In genomic region chr12:6769003-6769389, GRCh38 we compare ENCODE assay signal across 8 cellular contexts. TPM values are rescaled to one million over a fixed set of nuclear protein-coding genes. Genes with fewer than 3 reads are reported as not detected.
A peak's percentile ranks its signal among the peaks of the same experiment; 100 is the strongest.
DNase-seq lines count a peak whose midpoint lies in the region; ATAC-seq and TF ChIP-seq lines count a peak whose summit lies in the region.

No MANE protein-coding gene starts in this region.

- dilution Hi-C loops in IMR-90 (cut with HindIII; ENCODE audit: low sequenced_read_pairs, unreplicated experiment) = no loop called here

- no peak overlapping the region for H2BK15ac ChIP-seq in IMR-90 (ENCODE audit: low read depth, low read length)

- CTCF ChIA-PET in AG04449 (lab: Yijun Ruan, JAX) = interaction anchor here (1.6 to 8.7 kb wide), 4 partner anchors 9 to 56 kb away, joined by 4 to 222 read pairs (median 94); partner anchors contain the start of gene MLF2
- CTCF ChIA-PET in IMR-90 (lab: Yijun Ruan, JAX) = interaction anchor here (1.2 to 1.7 kb wide), 2 partner anchors 9 to 15 kb away, joined by 3 to 4 read pairs; no protein-coding TSS in a partner anchor

- peak overlapping the region; percentile 98 for H2AK9ac ChIP-seq in IMR-90 (replicated peaks; ENCODE audit: low read depth, low read length, poor library complexity)

- intact Hi-C loops in IMR-90 (cut with micrococcal nuclease) = loop anchor here (10.0 kb wide), 1 partner anchor 154 kb away; no protein-coding TSS in a partner anchor

- no peak overlapping the region for H2BK20ac ChIP-seq in IMR-90 (ENCODE audit: low read depth, low read length)

- no peaks in the 10 kb centered on the region for H3K27me3 ChIP-seq in IMR-90 (ENCODE audit: control insufficient read depth, insufficient read depth, low read length)
- H3K27me3 ChIP-seq in liver (ENCODE audit: control insufficient read depth in 4 of 4, insufficient read depth in 4 of 4, low read length in 3 of 4) = no peaks in the 10 kb centered on the region
- peaks cover 13% of the 10 kb centered on the region for H3K27me3 ChIP-seq in foreskin keratinocyte

- H3K27ac ChIP-seq in IMR-90 (ENCODE audit: insufficient read depth, low read length) = peak overlapping the region; percentile 79; the same call in 1 of the 2 replicates
- peak overlapping the region; percentile 88 to 93 for H3K27ac ChIP-seq in liver (ENCODE audit: low read depth in 1 of 2, low read length in 2 of 2)
- H3K27ac ChIP-seq in foreskin keratinocyte = no peak overlapping the region

- H4K20me1 ChIP-seq in IMR-90 (ENCODE audit: insufficient read depth, low read length) = peaks cover 35% of the 10 kb centered on the region

- BruUV-seq in IMR-90 (replicated peaks; lab: Mats Ljungman, UMichigan) = no TSS peak

- H3K36me3 ChIP-seq in IMR-90 (ENCODE audit: control insufficient read depth, insufficient read depth, low read length) = peaks cover 17% of the 10 kb centered on the region
- peaks cover 0 to 6% (median 4%) of the 10 kb centered on the region in 4 donors for H3K36me3 ChIP-seq in liver (ENCODE audit: control insufficient read depth in 4 of 4, insufficient read depth in 3 of 4, low read depth in 1 of 4, low read length in 3 of 4)

- ATAC-seq in IMR-90 (ENCODE audit: low read depth) = no peak
- ATAC-seq in activated T-cell treated with anti-CD3 and anti-CD28 coated beads, Interleukin-2, amount 50 U/mL, for 4 hours = no peak
- no peak for ATAC-seq in foreskin keratinocyte
- no peak for ATAC-seq in HG02852 (IDR thresholded peaks at IDR 0.05; ENCODE audit: unreplicated experiment)
- no peak for ATAC-seq in HG03342 (IDR thresholded peaks at IDR 0.05; ENCODE audit: unreplicated experiment)

- H3K9ac ChIP-seq in IMR-90 (ENCODE audit: low read depth, low read length) = peak overlapping the region; percentile 73; the same call in 1 of the 2 replicates
- H3K9ac ChIP-seq in liver (ENCODE audit: low read depth in 1 of 2, low read length in 2 of 2) = peak overlapping the region in 1 of 2 donors; percentile 40

- peak overlapping the region; percentile 80; the same call in 1 of the 2 replicates for H3K14ac ChIP-seq in IMR-90 (replicated peaks; ENCODE audit: low read depth, low read length)

- no peaks in the 10 kb centered on the region for H3K9me3 Mint-ChIP-seq in activated T-cell treated with anti-CD3 and anti-CD28 coated beads, Interleukin-2, amount 50 U/mL, for 4 hours

- peak overlapping the region; percentile 95 for H3K4me2 ChIP-seq in IMR-90 (ENCODE audit: low read depth, low read length)

- H3K4me3 ChIP-seq in AG04449 (ENCODE audit: low read depth, low read length) = peak overlapping the region; percentile 93
- H3K4me3 ChIP-seq in IMR-90 (ENCODE audit: insufficient read depth, low read depth, low read length) = no peak overlapping the region; the same call in 1 of the 2 replicates
- H3K4me3 ChIP-seq in liver (ENCODE audit: low read depth in 1 of 3, low read length in 3 of 3) = peak overlapping the region in 2 of 3 donors; percentile 84 to 86

- POLR2A ChIA-PET in AG04449 (lab: Yijun Ruan, JAX) (interaction anchor here (1.5 kb wide), 1 partner anchor 16 kb away, joined by 8 read pairs; the partner anchor contains the start of gene MLF2), IMR-90 (lab: Charles Lee; ENCODE audit: unreplicated experiment) (interaction anchor here (0.6 kb wide), 1 partner anchor 15 kb away, joined by 3 read pairs; the partner anchor contains the start of gene MLF2)

- H3K9me3 ChIP-seq in IMR-90 (ENCODE audit: control insufficient read depth, insufficient read depth, low read length) = no peaks in the 10 kb centered on the region
- no peaks in the 10 kb centered on the region for H3K9me3 ChIP-seq in liver (ENCODE audit: control insufficient read depth in 4 of 4, low read length in 3 of 4)

- H4K8ac ChIP-seq in IMR-90 (ENCODE audit: low read depth in 2 of 2, low read length in 2 of 2) = no peak overlapping the region; a peak in 1 of 4 replicates

- H3K4me3 Mint-ChIP-seq in activated T-cell treated with anti-CD3 and anti-CD28 coated beads, Interleukin-2, amount 50 U/mL, for 4 hours = no peak overlapping the region

- TF ChIP-seq POLR2A in IMR-90 (IDR thresholded peaks at IDR 0.05; ENCODE audit: low read depth, low read length) = no peak

- H2BK5ac ChIP-seq in IMR-90 (ENCODE audit: low read depth, low read length, poor library complexity, severe bottlenecking) = no peak overlapping the region

- H3K9me1 ChIP-seq in IMR-90 (ENCODE audit: insufficient read depth, low read length) = peaks cover 17% of the 10 kb centered on the region

- DNase-seq in AG04449 (ENCODE audit: low read depth, low spot score) (no peak), IMR-90 (peak; percentile 29), astrocyte of the hippocampus (ENCODE audit: low read depth, low spot score) (peak; percentile 79), foreskin keratinocyte (no peak)
- no peak for DNase-seq in activated T-cell treated with anti-CD3 and anti-CD28 coated beads, Interleukin-2, amount 50 U/mL, for 4 hours

- in situ Hi-C loops in IMR-90 (cut with MboI; ENCODE audit: low sequenced_read_pairs) = no loop called here

- no peak overlapping the region; the same call in 1 of the 2 replicates for H4K91ac ChIP-seq in IMR-90 (ENCODE audit: insufficient read depth, low read depth, low read length)

- H4K5ac ChIP-seq in IMR-90 (ENCODE audit: low read depth, low read length) = no peak overlapping the region

- H3K4me1 ChIP-seq in IMR-90 (ENCODE audit: control insufficient read depth, insufficient read depth, low read length) (peaks cover 22% of the 10 kb centered on the region), liver (ENCODE audit: control insufficient read depth in 4 of 4, insufficient read depth in 4 of 4, low read length in 3 of 4) (peaks cover 14 to 69% (median 41%) of the 10 kb centered on the region in 4 donors), foreskin keratinocyte (peaks cover 14% of the 10 kb centered on the region)

- H3K4ac ChIP-seq in IMR-90 (ENCODE audit: low read depth, low read length) = peak overlapping the region; percentile 54

- peaks cover 15 to 55% of the 10 kb centered on the region in 2 experiments for H3K79me1 ChIP-seq in IMR-90 (ENCODE audit: low read depth in 1 of 2, low read length in 2 of 2)

- H3K4me1 Mint-ChIP-seq in activated T-cell treated with anti-CD3 and anti-CD28 coated beads, Interleukin-2, amount 50 U/mL, for 4 hours (ENCODE audit: low read depth) = peaks cover 55% of the 10 kb centered on the region

- no peak overlapping the region for H3K18ac ChIP-seq in IMR-90 (ENCODE audit: low read depth, low read length)

- TF ChIP-seq CTCF in AG04449 (IDR thresholded peaks at IDR 0.05; ENCODE audit: insufficient read depth, low read length, missing control alignments) (no peak), IMR-90 (conservative IDR thresholded peaks at IDR 0.05; ENCODE audit: low read depth, low read length) (no peak), liver (IDR thresholded peaks at IDR 0.05; ENCODE audit: low read depth, low read length, missing input control) (no peak), foreskin keratinocyte (conservative IDR thresholded peaks at IDR 0.05) (no peak)

- H2AK5ac ChIP-seq in IMR-90 (ENCODE audit: low read depth, low read length) = peak overlapping the region; percentile 78; the same call in 1 of the 2 replicates

- no peak overlapping the region for H2AFZ ChIP-seq in IMR-90 (replicated peaks; ENCODE audit: low read length, poor library complexity)

- TF ChIP-seq RAD21 in IMR-90 (IDR thresholded peaks at IDR 0.05; ENCODE audit: low read length) (no peak), liver (IDR thresholded peaks at IDR 0.05) (no peak)

- peak overlapping the region; percentile 94; the same call in 1 of the 2 replicates for H3K23ac ChIP-seq in IMR-90 (ENCODE audit: low read depth, low read length)

- peaks cover 2% of the 10 kb centered on the region for H3K36me3 Mint-ChIP-seq in activated T-cell treated with anti-CD3 and anti-CD28 coated beads, Interleukin-2, amount 50 U/mL, for 4 hours (ENCODE audit: insufficient read depth)

- no peak overlapping the region for H2BK120ac ChIP-seq in IMR-90 (ENCODE audit: low read depth, low read length)

- no peak overlapping the region for H3K56ac ChIP-seq in IMR-90 (ENCODE audit: extremely low read depth, insufficient read depth, low read length)

- H3K27me3 Mint-ChIP-seq in activated T-cell treated with anti-CD3 and anti-CD28 coated beads, Interleukin-2, amount 50 U/mL, for 4 hours (ENCODE audit: low read depth) = peaks cover 39% of the 10 kb centered on the region

- WGBS in IMR-90 (ENCODE audit: extremely low coverage in 2 of 2, insufficient read length in 1 of 2), 2 experiments = 40% methylated on average over 1 of the region's 6 CpGs; no CpG with 5 or more reads in 1 of the 2 experiments
- WGBS in liver = 43% methylated on average over 6 of the region's 6 CpGs

RNA-seq across cellular contexts. Expression of gene PTMS, which starts 2.8 kb away (rescaled TPM):
- 11.4 and 17.2 TPM in 2 replicates for total RNA-seq in IMR-90 (2012; rRNA removed)
- 275 and 288 TPM in 2 replicates for polyA plus RNA-seq in IMR-90 (2012; rRNA removed)
- 442 and 548 TPM in 2 replicates for polyA plus RNA-seq in IMR-90 (2012; cell fraction: cytosol; rRNA removed)
- polyA plus RNA-seq in IMR-90 (2012; cell fraction: nucleus; rRNA removed; ENCODE audit: low replicate concordance) = 174 and 202 TPM in 2 replicates
- 100 to 1,000 TPM in 1 of 2 donors, 10 to 100 TPM in 1; 26.3 to 106 TPM for total RNA-seq in liver
- polyA plus RNA-seq in liver = 100 to 1,000 TPM; 103 to 261 TPM
- total RNA-seq in activated T-cell treated with anti-CD3 and anti-CD28 coated beads, Interleukin-2, amount 50 U/mL, for 4 hours = 10 to 100 TPM; 26.3 to 32.6 (median 29.4) TPM
- total RNA-seq in foreskin keratinocyte = 119 and 129 TPM in 2 replicates
- 390 and 426 TPM in 2 replicates for polyA plus RNA-seq in foreskin keratinocyte

RNA-seq across cellular contexts. Expression of gene LAG3, which starts 3.3 kb away (rescaled TPM):
- total RNA-seq in IMR-90 (2012; rRNA removed) = not detected in 2 replicates
- 0.41 and 0.66 TPM in 2 replicates for polyA plus RNA-seq in IMR-90 (2012; rRNA removed)
- 0.05 and 0.09 TPM in 2 replicates for polyA plus RNA-seq in IMR-90 (2012; cell fraction: cytosol; rRNA removed)
- 4.4 and 9.6 TPM in 2 replicates for polyA plus RNA-seq in IMR-90 (2012; cell fraction: nucleus; rRNA removed; ENCODE audit: low replicate concordance)
- under 1 TPM; 0.14 to 0.42 TPM for total RNA-seq in liver
- 1 to 10 TPM in 1 of 2 donors, under 1 TPM in 1; 0.53 to 1.2 TPM for polyA plus RNA-seq in liver
- total RNA-seq in activated T-cell treated with anti-CD3 and anti-CD28 coated beads, Interleukin-2, amount 50 U/mL, for 4 hours = 100 to 1,000 TPM in 1 of 3 donors, 10 to 100 TPM in 2; 71.1 to 125 (median 86.4) TPM
- total RNA-seq in foreskin keratinocyte = 0.07 and 0.24 TPM in 2 replicates
- 0.12 and 0.20 TPM in 2 replicates for polyA plus RNA-seq in foreskin keratinocyte

RNA-seq across cellular contexts. Expression of gene MLF2, which starts 16.1 kb away (rescaled TPM):
- 236 and 244 TPM in 2 replicates for total RNA-seq in IMR-90 (2012; rRNA removed)
- polyA plus RNA-seq in IMR-90 (2012; rRNA removed) = 359 and 403 TPM in 2 replicates
- 225 and 535 TPM in 2 replicates for polyA plus RNA-seq in IMR-90 (2012; cell fraction: cytosol; rRNA removed)
- polyA plus RNA-seq in IMR-90 (2012; cell fraction: nucleus; rRNA removed; ENCODE audit: low replicate concordance) = 257 and 322 TPM in 2 replicates
- total RNA-seq in liver = 100 to 1,000 TPM in 1 of 2 donors, 10 to 100 TPM in 1; 59.6 to 131 TPM
- polyA plus RNA-seq in liver = 100 to 1,000 TPM; 194 to 235 TPM
- 100 to 1,000 TPM; 185 to 199 (median 189) TPM for total RNA-seq in activated T-cell treated with anti-CD3 and anti-CD28 coated beads, Interleukin-2, amount 50 U/mL, for 4 hours
- 180 and 181 TPM in 2 replicates for total RNA-seq in foreskin keratinocyte
- 285 and 297 TPM in 2 replicates for polyA plus RNA-seq in foreskin keratinocyte

RNA-seq across cellular contexts. Expression of gene CD4, which starts 20.3 kb away (rescaled TPM):
- total RNA-seq in IMR-90 (2012; rRNA removed) (4.2 and 5.7 TPM in 2 replicates), liver (10 to 100 TPM; 22.5 to 44.8 TPM), foreskin keratinocyte (not detected in 2 replicates)
- polyA plus RNA-seq in IMR-90 (2012; rRNA removed) (15.0 and 15.7 TPM in 2 replicates), liver (10 to 100 TPM; 15.9 to 41.5 TPM), foreskin keratinocyte (0.02 TPM in 1 of 2 replicates, not detected in the other)
- 11.0 and 13.1 TPM in 2 replicates for polyA plus RNA-seq in IMR-90 (2012; cell fraction: cytosol; rRNA removed)
- polyA plus RNA-seq in IMR-90 (2012; cell fraction: nucleus; rRNA removed; ENCODE audit: low replicate concordance) = 10.0 and 11.9 TPM in 2 replicates
- 10 to 100 TPM; 42.0 to 76.9 (median 51.4) TPM for total RNA-seq in activated T-cell treated with anti-CD3 and anti-CD28 coated beads, Interleukin-2, amount 50 U/mL, for 4 hours

RNA-seq across cellular contexts. Expression of gene COPS7A, which starts 45.1 kb away (rescaled TPM):
- 51.4 and 58.8 TPM in 2 replicates for total RNA-seq in IMR-90 (2012; rRNA removed)
- 135 and 138 TPM in 2 replicates for polyA plus RNA-seq in IMR-90 (2012; rRNA removed)
- 142 and 155 TPM in 2 replicates for polyA plus RNA-seq in IMR-90 (2012; cell fraction: cytosol; rRNA removed)
- polyA plus RNA-seq in IMR-90 (2012; cell fraction: nucleus; rRNA removed; ENCODE audit: low replicate concordance) = 205 and 256 TPM in 2 replicates
- total RNA-seq in liver = 10 to 100 TPM; 26.0 to 31.3 TPM
- 10 to 100 TPM; 33.5 to 37.7 TPM for polyA plus RNA-seq in liver
- total RNA-seq in activated T-cell treated with anti-CD3 and anti-CD28 coated beads, Interleukin-2, amount 50 U/mL, for 4 hours = 10 to 100 TPM; 46.5 to 54.4 (median 48.1) TPM
- total RNA-seq in foreskin keratinocyte = 52.0 and 52.7 TPM in 2 replicates
- 53.6 and 60.4 TPM in 2 replicates for polyA plus RNA-seq in foreskin keratinocyte

Comparison
In these comparisons a context has a peak if more than half of its experiments do, and no peak if none do; other contexts are left out.
1. DNase-seq: peak in IMR-90 (single experiment) and astrocyte of the hippocampus (single experiment); none in AG04449 (single experiment), activated T-cell treated with anti-CD3 and anti-CD28 coated beads, Interleukin-2, amount 50 U/mL, for 4 hours (single experiment) and foreskin keratinocyte (0 of 2).
2. RNA of gene LAG3, which starts 3.3 kb away (total RNA-seq): 71.1 to 125 TPM in activated T-cell treated with anti-CD3 and anti-CD28 coated beads, Interleukin-2, amount 50 U/mL, for 4 hours; 0.14 to 0.42 TPM in liver, 0.07 to 0.24 TPM in foreskin keratinocyte and not detected in IMR-90; every median in the first group is over 10 times any median in the second.